ENCODE assay signal across 8 cellular contexts in genomic region chr15:90232941-90233700, GRCh38. TPM values are rescaled to one million over a fixed set of nuclear protein-coding genes. Genes with fewer than 3 reads are reported as not detected.
DNase-seq lines count a peak whose midpoint lies in the region; ATAC-seq and TF ChIP-seq lines count a peak whose summit lies in the region.

No MANE protein-coding gene starts in this region.

- peaks cover 25% of the 10 kb centered on the region for H3K36me3 ChIP-seq in thymus (ENCODE audit: control insufficient read depth, insufficient read depth)

- WGBS in thymus: 6% methylated on average over 30 of the region's 30 CpGs

- peaks cover 27% of the 10 kb centered on the region for H3K4me1 ChIP-seq in thymus (ENCODE audit: control insufficient read depth, insufficient read depth, low read length)

- intact Hi-C loops in Right ventricle myocardium inferior (cut with DNase I): loop anchor here (5.0 kb wide), 2 partner anchors 56 to 131 kb away; partner anchors contain the start of gene IDH2
- intact Hi-C loops in cardiac septum (cut with DNase I): loop anchor here (5.0 kb wide), 1 partner anchor 34 kb away; the partner anchor contains the start of gene NGRN

- no peaks in the 10 kb centered on the region for H3K27me3 Mint-ChIP-seq in activated T-cell treated with anti-CD3 and anti-CD28 coated beads, Interleukin-2, amount 50 U/mL, for 4 hours (ENCODE audit: low read depth)
- no peaks in the 10 kb centered on the region for H3K27me3 Mint-ChIP-seq in neural crest cell (ENCODE audit: low read depth)

- H3K9me3 Mint-ChIP-seq in activated T-cell treated with anti-CD3 and anti-CD28 coated beads, Interleukin-2, amount 50 U/mL, for 4 hours: no peaks in the 10 kb centered on the region
- H3K9me3 Mint-ChIP-seq in neural crest cell: no peaks in the 10 kb centered on the region

- TF ChIP-seq CTCF in neural crest cell (conservative IDR thresholded peaks at IDR 0.05): peak; percentile 53

- ATAC-seq in Right ventricle myocardium inferior (peak; percentile 51), HG02938 (IDR thresholded peaks at IDR 0.05; ENCODE audit: unreplicated experiment) (peak; percentile 28)
- peak; percentile 58 to 70 for ATAC-seq in activated T-cell treated with anti-CD3 and anti-CD28 coated beads, Interleukin-2, amount 50 U/mL, for 4 hours

- no peaks in the 10 kb centered on the region for H3K27me3 ChIP-seq in thymus (ENCODE audit: control insufficient read depth, insufficient read depth)

- DNase-seq in Right ventricle myocardium inferior (ENCODE audit: missing footprints): peak; percentile 85
- no peak for DNase-seq in cardiac septum (ENCODE audit: low spot score)
- DNase-seq in NOMO-1 (lab: John Stamatoyannopoulos, UW; ENCODE audit: unreplicated experiment in 2 of 2): peak; percentile 21 to 44
- DNase-seq in activated T-cell treated with anti-CD3 and anti-CD28 coated beads, Interleukin-2, amount 50 U/mL, for 4 hours: peak; percentile 36
- DNase-seq in fibroblast of peridontal ligament (ENCODE audit: extremely low read depth): peak; percentile 41
- DNase-seq in neural crest cell (ENCODE audit: low read depth, low spot score): peak; percentile 41

- H3K9me3 ChIP-seq in thymus (ENCODE audit: control insufficient read depth): peaks cover 2% of the 10 kb centered on the region

- H3K4me3 ChIP-seq in thymus (ENCODE audit: low read length): peak overlapping the region; percentile 71

- peak overlapping the region; percentile 94 for H3K4me3 Mint-ChIP-seq in activated T-cell treated with anti-CD3 and anti-CD28 coated beads, Interleukin-2, amount 50 U/mL, for 4 hours
- peak overlapping the region; percentile 81 for H3K4me3 Mint-ChIP-seq in neural crest cell

- H3K27ac Mint-ChIP-seq in neural crest cell (ENCODE audit: unreplicated experiment): no peak overlapping the region

- peaks cover 26% of the 10 kb centered on the region for H3K36me3 Mint-ChIP-seq in activated T-cell treated with anti-CD3 and anti-CD28 coated beads, Interleukin-2, amount 50 U/mL, for 4 hours (ENCODE audit: insufficient read depth)
- peaks cover 5% of the 10 kb centered on the region for H3K36me3 Mint-ChIP-seq in neural crest cell (ENCODE audit: low read depth)

- H3K4me1 Mint-ChIP-seq in activated T-cell treated with anti-CD3 and anti-CD28 coated beads, Interleukin-2, amount 50 U/mL, for 4 hours (ENCODE audit: low read depth): peaks cover 49% of the 10 kb centered on the region
- peaks cover 15% of the 10 kb centered on the region for H3K4me1 Mint-ChIP-seq in neural crest cell

- H3K27ac ChIP-seq in thymus (ENCODE audit: low read depth): peak overlapping the region; percentile 90

RNA-seq across cellular contexts. Expression of gene CIB1, which starts 0.6 kb away (rescaled TPM):
- total RNA-seq in Right ventricle myocardium inferior (73.2 TPM), cardiac septum (69.9 TPM), neural crest cell (23.1 and 24.5 TPM in 2 replicates)
- total RNA-seq in activated T-cell treated with anti-CD3 and anti-CD28 coated beads, Interleukin-2, amount 50 U/mL, for 4 hours: 100 to 1,000 TPM; 130 to 158 (median 151) TPM
- 169 TPM for polyA plus RNA-seq in thymus

RNA-seq across cellular contexts. Expression of gene GDPGP1, which starts 0.9 kb away (rescaled TPM):
- total RNA-seq in Right ventricle myocardium inferior (9.8 TPM), cardiac septum (10.6 TPM), neural crest cell (5.8 and 7.0 TPM in 2 replicates)
- total RNA-seq in activated T-cell treated with anti-CD3 and anti-CD28 coated beads, Interleukin-2, amount 50 U/mL, for 4 hours: 10 to 100 TPM; 11.4 to 12.9 (median 11.9) TPM
- 5.0 TPM for polyA plus RNA-seq in thymus

RNA-seq across cellular contexts. Expression of gene TTLL13, which starts 16.2 kb away (rescaled TPM):
- total RNA-seq in Right ventricle myocardium inferior (not detected), cardiac septum (0.16 TPM), neural crest cell (0.19 TPM in 1 of 2 replicates, not detected in the other)
- total RNA-seq in activated T-cell treated with anti-CD3 and anti-CD28 coated beads, Interleukin-2, amount 50 U/mL, for 4 hours: under 1 TPM in 2 of 3 donors, not detected in 1; 0.19 to 0.95 TPM
- 0.32 TPM for polyA plus RNA-seq in thymus

RNA-seq across cellular contexts. Expression of gene SEMA4B, which starts 32.0 kb away (rescaled TPM):
- total RNA-seq in Right ventricle myocardium inferior (27.7 TPM), cardiac septum (21.2 TPM), neural crest cell (24.0 and 26.3 TPM in 2 replicates)
- total RNA-seq in activated T-cell treated with anti-CD3 and anti-CD28 coated beads, Interleukin-2, amount 50 U/mL, for 4 hours: 1 to 10 TPM; 4.7 to 8.2 (median 7.7) TPM
- polyA plus RNA-seq in thymus: 32.8 TPM

RNA-seq across cellular contexts. Expression of gene NGRN, which starts 32.4 kb away (rescaled TPM):
- 122 TPM for total RNA-seq in Right ventricle myocardium inferior
- 111 TPM for total RNA-seq in cardiac septum
- 10 to 100 TPM; 36.9 to 38.0 (median 37.1) TPM for total RNA-seq in activated T-cell treated with anti-CD3 and anti-CD28 coated beads, Interleukin-2, amount 50 U/mL, for 4 hours
- 126 and 132 TPM in 2 replicates for total RNA-seq in neural crest cell
- 55.4 TPM for polyA plus RNA-seq in thymus
